In the genomic region with DNA sequence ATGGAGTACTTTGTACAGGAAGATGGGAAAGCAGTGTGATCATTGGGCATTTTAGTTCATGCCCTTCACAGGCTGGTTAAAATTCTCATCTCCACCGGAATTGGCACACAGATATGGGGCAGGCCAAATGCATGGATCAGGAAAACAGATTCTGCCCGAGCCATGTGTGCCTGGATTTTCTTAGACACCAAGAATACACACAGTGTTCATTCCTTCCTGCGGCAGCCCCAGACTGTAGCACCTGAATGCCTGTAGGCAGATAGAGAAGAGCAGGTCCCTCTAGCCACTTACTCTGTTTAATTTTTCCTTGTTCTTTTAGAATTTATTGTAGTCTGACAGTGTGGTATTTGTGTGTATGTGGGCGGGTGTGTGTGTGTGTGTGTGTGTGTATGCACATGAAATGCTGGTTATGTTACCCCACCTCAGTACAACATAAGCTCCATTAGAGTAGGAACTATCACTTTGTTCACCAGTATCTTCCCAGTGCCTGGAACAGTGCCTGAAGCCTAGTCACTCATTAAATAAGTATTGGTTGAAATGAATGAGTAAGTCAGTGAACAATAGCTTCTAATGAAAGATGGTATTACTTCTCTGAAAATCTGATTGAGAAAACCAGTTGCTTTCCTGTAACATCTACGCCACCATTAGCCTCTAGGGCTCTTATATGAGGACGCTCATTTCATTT, we compare ENCODE assay signal across 20 cellular contexts.
"Had no signal": no experiment of that assay in that cellular context is flagged by ENCODE, and none has a peak within 500 bp of the region (broad histone marks: within the 10 kb centered on the region; RNA-seq: fewer than 3 reads in every experiment).

No MANE protein-coding gene starts in this region.

- H3K9me3 ChIP-seq: adrenal gland, Peyer's patch had no signal

- H3K27me3 Mint-ChIP-seq: activated CD8-positive, alpha-beta T cell treated with anti-CD3 and anti-CD28 coated beads for 36 hours had no signal

- H3K4me1 Mint-ChIP-seq: activated naive CD8-positive, alpha-beta T cell treated with anti-CD3 and anti-CD28 coated beads, Interleukin-2, amount 10 ng/mL, durations not matched to agents 7 days and 5 days had no signal

- H3K27ac Mint-ChIP-seq: activated CD8-positive, alpha-beta T cell treated with anti-CD3 and anti-CD28 coated beads for 36 hours; activated naive CD8-positive, alpha-beta T cell treated with anti-CD3 and anti-CD28 coated beads, Interleukin-2, amount 10 ng/mL, durations not matched to agents 7 days and 5 days; activated T-cell treated with anti-CD3 and anti-CD28 coated beads, Interleukin-2, amount 50 U/mL, for 72 hours; T-helper 1 cell treated with Interleukin-12 subunit alpha and Interleukin-12 subunit beta and Interleukin-4 antibody, amounts not matched to agents 30 μg/mL and 1 μg/mL, for 36 hours had no signal

- ATAC-seq: activated CD4-positive, CD25-positive, alpha-beta regulatory T cell treated with anti-CD3 and anti-CD28 coated beads, Interleukin-2, amount 50 U/mL, for 24 hours; activated CD8-positive, alpha-beta T cell treated with anti-CD3 and anti-CD28 coated beads for 36 hours; activated T-cell treated with anti-CD3 and anti-CD28 coated beads, Interleukin-2, amount 50 U/mL, for 72 hours had no signal

- DNase-seq: activated CD4-positive, alpha-beta T cell treated with anti-CD3 and anti-CD28 coated beads for 4 hours; activated CD8-positive, alpha-beta memory T cell treated with anti-CD3 and anti-CD28 coated beads, Interleukin-2, amount 50 U/mL, for 4 hours; activated CD8-positive, alpha-beta T cell treated with anti-CD3 and anti-CD28 coated beads for 36 hours; activated naive CD4-positive, alpha-beta T cell treated with anti-CD3 and anti-CD28 coated beads, Interleukin-2, amount 50 U/mL, for 16 hours; activated naive CD8-positive, alpha-beta T cell treated with anti-CD3 and anti-CD28 coated beads, Interleukin-2, amount 10 ng/mL, durations not matched to agents 7 days and 5 days; activated T-cell treated with anti-CD3 and anti-CD28 coated beads, Interleukin-2, amount 50 U/mL, for 72 hours; adrenal gland; anterior cingulate cortex; KG1; NCI-H1048; NCI-H1694 treated with DMSO at 0.1 percent for 48 hours; NCI-H2029 treated with DMSO at 0.1 percent for 48 hours; NCI-H345; NCI-H510A; NCI-H526 treated with DMSO at 0.1 percent for 48 hours; Peyer's patch; SHP77 had no signal

- H3K4me3 Mint-ChIP-seq: activated CD8-positive, alpha-beta T cell treated with anti-CD3 and anti-CD28 coated beads for 36 hours; activated naive CD8-positive, alpha-beta T cell treated with anti-CD3 and anti-CD28 coated beads, Interleukin-2, amount 10 ng/mL, durations not matched to agents 7 days and 5 days; activated T-cell treated with anti-CD3 and anti-CD28 coated beads, Interleukin-2, amount 50 U/mL, for 72 hours; T-helper 1 cell treated with Interleukin-12 subunit alpha and Interleukin-12 subunit beta and Interleukin-4 antibody, amounts not matched to agents 30 μg/mL and 1 μg/mL, for 36 hours had no signal

- H3K27ac ChIP-seq: adrenal gland, Peyer's patch, RWPE1 had no signal

- H3K36me3 ChIP-seq: adrenal gland, Peyer's patch had no signal

- H3K27me3 ChIP-seq: adrenal gland, Peyer's patch had no signal

- H3K4me3 ChIP-seq: adrenal gland, Peyer's patch had no signal

- H3K4me1 ChIP-seq: adrenal gland, Peyer's patch had no signal

- H3K36me3 Mint-ChIP-seq: activated naive CD8-positive, alpha-beta T cell treated with anti-CD3 and anti-CD28 coated beads, Interleukin-2, amount 10 ng/mL, durations not matched to agents 7 days and 5 days had no signal
